25 cellular contexts compared by ENCODE assay signal in the genomic region with DNA sequence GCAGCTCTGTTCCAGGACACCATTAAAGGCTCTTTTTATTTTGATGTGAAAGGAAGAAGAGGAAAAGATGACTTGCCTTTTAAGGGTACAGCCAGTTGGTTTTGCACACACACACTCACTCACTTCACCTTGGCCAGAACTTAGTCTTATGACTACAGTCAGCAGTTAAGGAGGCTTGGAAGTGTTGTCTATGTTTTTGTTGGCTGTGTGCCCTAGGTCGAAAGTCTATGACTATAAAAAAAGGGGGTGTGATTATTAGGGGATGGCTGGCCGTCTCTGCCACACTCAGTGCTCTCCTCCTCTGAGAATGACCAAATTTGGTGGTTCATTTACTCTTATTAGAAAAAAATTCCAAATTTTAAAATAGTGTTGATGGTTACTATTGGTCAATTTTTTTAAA.
DNase-seq lines count a peak whose midpoint lies in the region; ATAC-seq and TF ChIP-seq lines count a peak whose summit lies in the region.
"Had no signal": no experiment of that assay in that cellular context is flagged by ENCODE, and none has a peak within 500 bp of the region (broad histone marks: within the 10 kb centered on the region; RNA-seq: fewer than 3 reads in every experiment).

No MANE protein-coding gene starts in this region.

- peaks cover 1% of the 10 kb centered on the region for H3K27me3 Mint-ChIP-seq in GM23338 (ENCODE audit: insufficient read depth, low read depth, poor library complexity)

- H3K4me3 ChIP-seq in GM23338 (no peak overlapping the region), choroid plexus epithelial cell (ENCODE audit: low read depth, low read length) (no peak overlapping the region)
- H3K4me3 ChIP-seq: coronary artery, upper lobe of left lung had no signal

- H3K4me3 Mint-ChIP-seq in GM23338 = no peak overlapping the region
- H3K4me3 Mint-ChIP-seq: activated CD8-positive, alpha-beta T cell treated with anti-CD3 and anti-CD28 coated beads for 36 hours; activated naive CD4-positive, alpha-beta T cell treated with anti-CD3 and anti-CD28 coated beads for 36 hours; H9; stimulated activated naive CD8-positive, alpha-beta T cell treated with anti-CD3 and anti-CD28 coated beads, Interleukin-15, amount 100 ng/mL, for 72 hours; T-helper 2 cell treated with Interferon-gamma antibody and Interleukin-4, amounts not matched to agents 5 μg/mL and 100 μg/mL, for 36 hours; WTC11 had no signal

- no peaks in the 10 kb centered on the region for H3K36me3 ChIP-seq in GM23338 (ENCODE audit: insufficient read depth)
- H3K36me3 ChIP-seq: upper lobe of left lung had no signal

- H3K9me3 Mint-ChIP-seq in GM23338 = no peaks in the 10 kb centered on the region
- H3K9me3 Mint-ChIP-seq: activated CD8-positive, alpha-beta T cell treated with anti-CD3 and anti-CD28 coated beads for 36 hours; activated naive CD4-positive, alpha-beta T cell treated with anti-CD3 and anti-CD28 coated beads for 36 hours; H9; stimulated activated naive CD8-positive, alpha-beta T cell treated with anti-CD3 and anti-CD28 coated beads, Interleukin-15, amount 100 ng/mL, for 72 hours; T-helper 2 cell treated with Interferon-gamma antibody and Interleukin-4, amounts not matched to agents 5 μg/mL and 100 μg/mL, for 36 hours; WTC11 had no signal

- no peaks in the 10 kb centered on the region for H3K79me2 ChIP-seq in GM23338 (replicated peaks; ENCODE audit: insufficient read depth)

- H3K4me1 ChIP-seq in GM23338 (ENCODE audit: insufficient read depth) = peaks cover 28% of the 10 kb centered on the region
- H3K4me1 ChIP-seq: upper lobe of left lung had no signal

- no peaks in the 10 kb centered on the region for H3F3A ChIP-seq in GM23338 (replicated peaks; ENCODE audit: low read depth)

- no peak for ATAC-seq in GM23338
- no peak for ATAC-seq in GM18517 (IDR thresholded peaks at IDR 0.05; ENCODE audit: unreplicated experiment)
- ATAC-seq in GM21390 (IDR thresholded peaks at IDR 0.05; ENCODE audit: unreplicated experiment) = no peak
- ATAC-seq: activated CD8-positive, alpha-beta T cell treated with anti-CD3 and anti-CD28 coated beads for 36 hours; stimulated activated naive CD8-positive, alpha-beta T cell treated with anti-CD3 and anti-CD28 coated beads, Interleukin-15, amount 100 ng/mL, for 72 hours; WTC11 had no signal

- no peaks in the 10 kb centered on the region for H3K27me3 ChIP-seq in GM23338 (ENCODE audit: insufficient read depth)
- H3K27me3 ChIP-seq: upper lobe of left lung had no signal

- DNase-seq in GM23338 (ENCODE audit: low spot score) (no peak), LoVo (ENCODE audit: low spot score) (peak; percentile 58), choroid plexus epithelial cell (ENCODE audit: low read depth) (peak; percentile 9), medulla oblongata (ENCODE audit: extremely low spot score) (peak; percentile 4), NCI-H510A (lab: John Stamatoyannopoulos, UW) (no peak)
- DNase-seq in activated CD4-positive, alpha-beta T cell treated with anti-CD3 and anti-CD28 coated beads, Interleukin-2, amount 50 U/mL, for 4 hours = no peak
- DNase-seq: activated CD8-positive, alpha-beta T cell treated with anti-CD3 and anti-CD28 coated beads for 36 hours; activated naive CD4-positive, alpha-beta T cell treated with anti-CD3 and anti-CD28 coated beads for 36 hours; activated T-cell treated with anti-CD3 and anti-CD28 coated beads, Interleukin-2, amount 50 U/mL, for 1 hour; AML-193; anterior cingulate cortex; H9; IMR-90; midbrain; MV-4-11; NCI-H2107; SK-N-SH; stimulated activated naive CD8-positive, alpha-beta T cell treated with anti-CD3 and anti-CD28 coated beads, Interleukin-15, amount 100 ng/mL, for 72 hours had no signal

- no peak overlapping the region for H3K27ac ChIP-seq in GM23338 (ENCODE audit: low read depth)
- H3K27ac ChIP-seq: coronary artery, upper lobe of left lung had no signal

- no peaks in the 10 kb centered on the region for H3K36me3 Mint-ChIP-seq in GM23338 (ENCODE audit: low read depth)
- H3K36me3 Mint-ChIP-seq: WTC11 had no signal

- peak overlapping the region; percentile 19; the same call in 1 of the 2 replicates for H2AFZ ChIP-seq in GM23338

- H4K20me1 ChIP-seq in GM23338 (replicated peaks; ENCODE audit: insufficient read depth) = no peaks in the 10 kb centered on the region

- TF ChIP-seq CTCF in GM23338 (conservative IDR thresholded peaks at IDR 0.05; ENCODE audit: low read depth in 2 of 2) = no peak
- TF ChIP-seq CTCF in choroid plexus epithelial cell (conservative IDR thresholded peaks at IDR 0.05; ENCODE audit: low read depth, low read length) = no peak

- H3K4me2 ChIP-seq in GM23338 = no peak overlapping the region
- H3K4me2 ChIP-seq: SK-N-SH had no signal

- no peaks in the 10 kb centered on the region for H3K9me2 ChIP-seq in GM23338 (ENCODE audit: insufficient read depth)
- H3K9me2 ChIP-seq: SK-N-SH had no signal

- H3K4me1 Mint-ChIP-seq in GM23338 = peaks cover 34% of the 10 kb centered on the region
- H3K4me1 Mint-ChIP-seq: stimulated activated naive CD8-positive, alpha-beta T cell treated with anti-CD3 and anti-CD28 coated beads, Interleukin-15, amount 100 ng/mL, for 72 hours had no signal

- no peak overlapping the region for H3K27ac Mint-ChIP-seq in GM23338
- H3K27ac Mint-ChIP-seq: activated CD8-positive, alpha-beta T cell treated with anti-CD3 and anti-CD28 coated beads for 36 hours; activated naive CD4-positive, alpha-beta T cell treated with anti-CD3 and anti-CD28 coated beads for 36 hours; H9; progenitor cell of endocrine pancreas; T-helper 2 cell treated with Interferon-gamma antibody and Interleukin-4, amounts not matched to agents 5 μg/mL and 100 μg/mL, for 36 hours; WTC11 had no signal

TF ChIP-seq in GM23338, 12 proteins besides CTCF, POLR2A, EP300 and RAD21 (continues in another document):
- TF ChIP-seq JUNB (IDR thresholded peaks at IDR 0.05; ENCODE audit: unreplicated experiment) (no peak), ZNF331 (CRISPR knock-in tag; IDR thresholded peaks at IDR 0.05; ENCODE audit: low read depth) (no peak)
- TF ChIP-seq, protein P1, sequence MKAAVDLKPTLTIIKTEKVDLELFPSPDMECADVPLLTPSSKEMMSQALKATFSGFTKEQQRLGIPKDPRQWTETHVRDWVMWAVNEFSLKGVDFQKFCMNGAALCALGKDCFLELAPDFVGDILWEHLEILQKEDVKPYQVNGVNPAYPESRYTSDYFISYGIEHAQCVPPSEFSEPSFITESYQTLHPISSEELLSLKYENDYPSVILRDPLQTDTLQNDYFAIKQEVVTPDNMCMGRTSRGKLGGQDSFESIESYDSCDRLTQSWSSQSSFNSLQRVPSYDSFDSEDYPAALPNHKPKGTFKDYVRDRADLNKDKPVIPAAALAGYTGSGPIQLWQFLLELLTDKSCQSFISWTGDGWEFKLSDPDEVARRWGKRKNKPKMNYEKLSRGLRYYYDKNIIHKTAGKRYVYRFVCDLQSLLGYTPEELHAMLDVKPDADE (IDR thresholded peaks at IDR 0.05) = no peak

Comparison
In these comparisons a context has a peak if more than half of its experiments do, and no peak if none do; other contexts are left out.
1. DNase-seq: peak in LoVo (single experiment), choroid plexus epithelial cell (single experiment) and medulla oblongata (single experiment); none in GM23338 (single experiment), activated CD4-positive, alpha-beta T cell treated with anti-CD3 and anti-CD28 coated beads, Interleukin-2, amount 50 U/mL, for 4 hours (0 of 2) and NCI-H510A (single experiment).